ENCODE assay signal across 20 cellular contexts in the genomic region with DNA sequence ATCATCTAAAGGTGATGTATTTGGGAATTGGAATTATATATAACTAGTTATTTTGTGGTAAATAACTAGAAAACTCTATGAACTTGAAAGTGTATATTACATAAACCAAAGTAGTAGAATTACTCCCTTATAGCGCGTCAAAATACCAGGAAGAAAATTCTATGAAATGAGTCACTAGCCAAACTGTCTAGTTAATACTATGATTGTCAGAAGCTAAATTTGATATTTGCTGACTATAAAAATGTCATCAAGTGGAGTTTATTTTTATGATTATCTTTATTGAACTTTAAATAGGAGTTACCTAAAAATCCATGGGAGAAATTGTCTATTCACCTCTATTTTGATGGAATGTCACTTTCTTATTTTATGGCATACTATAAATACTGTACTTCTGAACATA.
"Had no signal": no experiment of that assay in that cellular context is flagged by ENCODE, and none has a peak within 500 bp of the region (broad histone marks: within the 10 kb centered on the region; RNA-seq: fewer than 3 reads in every experiment).

No MANE protein-coding gene starts in this region.

- H3K36me3 Mint-ChIP-seq: IgD-negative memory B cell had no signal

- FAIRE-seq: HTR-8/SVneo had no signal

- H3K27me3 ChIP-seq: MG63 had no signal

- DNase-seq: MG63, NCI-H1092, NCI-H1436, NCI-H187, NCI-H2029, NCI-H2081 treated with DMSO at 0.1 percent for 48 hours, NCI-H2171, NCI-H226, NCI-H446, NCI-H510A, NCI-H524 treated with DMSO at 0.1 percent for 48 hours, NCI-H69, NCI-H774, SHP77 treated with DMSO at 0.1 percent for 48 hours, SJCRH30 had no signal

- H3K9me3 Mint-ChIP-seq: IgD-negative memory B cell had no signal

- H3K9me3 ChIP-seq: MG63, SJCRH30 had no signal

- H3K4me3 Mint-ChIP-seq: IgD-negative memory B cell had no signal

- ATAC-seq: Panc1 had no signal

- H3K4me3 ChIP-seq: MG63, SJCRH30 had no signal

- H3K27ac ChIP-seq: HL-60, RWPE1, SJCRH30 had no signal

- H3K36me3 ChIP-seq: MG63, SJCRH30 had no signal

- H3K27ac Mint-ChIP-seq: IgD-negative memory B cell had no signal
